Comparison of ENCODE assay signal across 9 cellular contexts in the genomic region with DNA sequence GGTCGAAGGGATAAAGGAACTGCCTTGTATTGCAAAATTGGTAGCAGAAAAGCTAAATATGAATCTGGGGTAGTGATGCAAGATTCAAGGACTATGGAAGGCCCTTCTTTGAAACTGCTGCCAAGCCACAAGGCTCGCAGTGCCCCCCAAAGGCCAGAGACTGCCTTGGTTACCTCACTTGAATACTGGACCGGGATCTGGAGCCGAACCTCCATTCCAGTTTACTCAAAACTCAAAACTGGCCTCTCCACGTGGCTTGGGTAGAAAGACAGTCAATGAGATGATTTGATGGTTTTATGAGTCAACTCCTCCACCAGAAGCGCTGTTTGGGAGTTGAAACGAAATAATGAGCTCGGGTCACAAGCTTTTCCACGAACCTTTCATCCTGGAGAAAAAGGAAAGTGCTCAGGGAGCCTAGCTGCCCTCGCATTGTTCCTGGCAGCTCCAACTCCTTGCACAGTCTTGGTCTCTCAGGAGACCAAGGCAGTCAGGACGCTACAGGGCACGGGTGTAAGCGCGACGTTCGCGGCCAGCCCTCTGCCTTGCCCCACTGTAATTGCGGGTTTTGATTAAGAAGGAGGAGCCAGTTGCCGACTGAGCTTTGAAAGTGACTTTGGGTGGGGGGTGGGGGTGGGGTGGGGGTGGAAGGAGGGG. TPM values are rescaled to one million over a fixed set of nuclear protein-coding genes. Genes with fewer than 3 reads are reported as not detected.
DNase-seq lines count a peak whose midpoint lies in the region; ATAC-seq and TF ChIP-seq lines count a peak whose summit lies in the region.
"Had no signal": no experiment of that assay in that cellular context is flagged by ENCODE, and none has a peak within 500 bp of the region (broad histone marks: within the 10 kb centered on the region; RNA-seq: fewer than 3 reads in every experiment).

No MANE protein-coding gene starts in this region.

- H3K9me3 Mint-ChIP-seq in activated T-cell treated with anti-CD3 and anti-CD28 coated beads, Interleukin-2, amount 50 U/mL, for 72 hours = peaks cover 0 to 2% of the 10 kb centered on the region in 2 donors
- peaks cover 3% of the 10 kb centered on the region for H3K9me3 Mint-ChIP-seq in glutamatergic neuron (ENCODE audit: unreplicated experiment)

- peak overlapping the region; percentile 99 for H3K27ac Mint-ChIP-seq in activated T-cell treated with anti-CD3 and anti-CD28 coated beads, Interleukin-2, amount 50 U/mL, for 72 hours
- peak overlapping the region; percentile 18 for H3K27ac Mint-ChIP-seq in glutamatergic neuron (ENCODE audit: unreplicated experiment)

- no peak overlapping the region for H3K9ac ChIP-seq in parathyroid adenoma

- peak overlapping the region; percentile 40 for H3K27ac ChIP-seq in parathyroid adenoma

- no peaks in the 10 kb centered on the region for H3K79me2 ChIP-seq in parathyroid adenoma

- no peaks in the 10 kb centered on the region for H3K9me3 ChIP-seq in parathyroid adenoma (ENCODE audit: control insufficient read depth, low read length)
- H3K9me3 ChIP-seq: body of pancreas had no signal

- peak; percentile 35 to 36 for ATAC-seq in activated T-cell treated with anti-CD3 and anti-CD28 coated beads, Interleukin-2, amount 50 U/mL, for 72 hours (replicated peaks in 1 of 2)
- ATAC-seq in GM18517 (IDR thresholded peaks at IDR 0.05; ENCODE audit: unreplicated experiment) = no peak

- H3K4me2 ChIP-seq in parathyroid adenoma (ENCODE audit: low read length) = peak overlapping the region; percentile 31

- no peak for DNase-seq in GM10266 (ENCODE audit: extremely low spot score)
- DNase-seq in HCEC 1CT = peak; percentile 49
- peak; percentile 55 for DNase-seq in NCI-H510A (lab: John Stamatoyannopoulos, UW)
- DNase-seq in activated T-cell treated with anti-CD3 and anti-CD28 coated beads, Interleukin-2, amount 50 U/mL, for 72 hours = peak; percentile 62 to 69
- peak; percentile 32 for DNase-seq in glutamatergic neuron
- DNase-seq in LoVo (ENCODE audit: low spot score) = no peak

- no peaks in the 10 kb centered on the region for H3K27me3 Mint-ChIP-seq in activated T-cell treated with anti-CD3 and anti-CD28 coated beads, Interleukin-2, amount 50 U/mL, for 72 hours (ENCODE audit: low read depth)
- peaks cover 15% of the 10 kb centered on the region for H3K27me3 Mint-ChIP-seq in glutamatergic neuron (ENCODE audit: unreplicated experiment)

- peak; percentile 63 for TF ChIP-seq CTCF in GM10266 (IDR thresholded peaks at IDR 0.05; ENCODE audit: control insufficient read depth, insufficient read depth, low read depth, missing control alignments)
- TF ChIP-seq CTCF in glutamatergic neuron (IDR thresholded peaks at IDR 0.05; ENCODE audit: partially characterized antibody, unreplicated experiment) = no peak
- TF ChIP-seq CTCF in parathyroid adenoma (IDR thresholded peaks at IDR 0.05) = no peak

- no peaks in the 10 kb centered on the region for H3K36me3 ChIP-seq in parathyroid adenoma (ENCODE audit: control insufficient read depth, insufficient read depth, low read length)

- peaks cover 20 to 36% of the 10 kb centered on the region in 2 donors for H3K36me3 Mint-ChIP-seq in activated T-cell treated with anti-CD3 and anti-CD28 coated beads, Interleukin-2, amount 50 U/mL, for 72 hours (ENCODE audit: insufficient read depth in 2 of 2)
- H3K36me3 Mint-ChIP-seq in glutamatergic neuron (ENCODE audit: unreplicated experiment) = no peaks in the 10 kb centered on the region

- peak overlapping the region; percentile 31 for H3K4me3 ChIP-seq in parathyroid adenoma (ENCODE audit: low read depth, low read length)

- H3K4me1 Mint-ChIP-seq in activated T-cell treated with anti-CD3 and anti-CD28 coated beads, Interleukin-2, amount 50 U/mL, for 72 hours (ENCODE audit: low read depth) = peaks cover 54% of the 10 kb centered on the region
- H3K4me1 Mint-ChIP-seq in glutamatergic neuron (ENCODE audit: low read depth, unreplicated experiment) = peaks cover 13% of the 10 kb centered on the region

- no peaks in the 10 kb centered on the region for H3K27me3 ChIP-seq in parathyroid adenoma (ENCODE audit: control insufficient read depth, insufficient read depth, low read length)
- H3K27me3 ChIP-seq: body of pancreas had no signal

- H3K4me3 Mint-ChIP-seq in activated T-cell treated with anti-CD3 and anti-CD28 coated beads, Interleukin-2, amount 50 U/mL, for 72 hours = peak overlapping the region; percentile 99 to 100
- peak overlapping the region; percentile 81 for H3K4me3 Mint-ChIP-seq in glutamatergic neuron (ENCODE audit: unreplicated experiment)

- peak overlapping the region; percentile 20 for H2AFZ ChIP-seq in parathyroid adenoma

- H3K4me1 ChIP-seq in parathyroid adenoma = no peaks in the 10 kb centered on the region

RNA-seq across cellular contexts. Expression of a gene that starts 2.8 kb away (rescaled TPM):
- 10 to 100 TPM; 44.5 to 47.1 TPM for total RNA-seq in activated T-cell treated with anti-CD3 and anti-CD28 coated beads, Interleukin-2, amount 50 U/mL, for 72 hours
- total RNA-seq in glutamatergic neuron (ENCODE audit: unreplicated experiment) = 12.6 TPM

Comparison
In these comparisons a context has a peak if more than half of its experiments do, and no peak if none do; other contexts are left out.
1. DNase-seq: peak in HCEC 1CT (single experiment), NCI-H510A (single experiment), activated T-cell treated with anti-CD3 and anti-CD28 coated beads, Interleukin-2, amount 50 U/mL, for 72 hours (2 of 2) and glutamatergic neuron (single experiment); none in GM10266 (single experiment) and LoVo (single experiment).